ENCODE assay signal across 1 cellular context in genomic region chr20:31570021-31570463, GRCh38.
TF ChIP-seq lines count a peak whose summit lies in the region.

No MANE protein-coding gene starts in this region.

TF ChIP-seq in HepG2, 621 proteins besides CTCF, POLR2A, EP300 and RAD21 (continued from another document):
- peak; percentile 41; the same call in 1 of the 2 replicates for TF ChIP-seq NRL (CRISPR knock-in tag; IDR thresholded peaks at IDR 0.05; ENCODE audit: borderline replicate concordance)
- TF ChIP-seq FOXA1 (IDR thresholded peaks at IDR 0.05), result no peak
- peak; percentile 59; the same call in 1 of the 2 replicates for TF ChIP-seq FOXA1 (CRISPR knock-in tag; IDR thresholded peaks at IDR 0.05)
- TF ChIP-seq ZBTB25 (CRISPR knock-in tag; IDR thresholded peaks at IDR 0.05), result no peak
- TF ChIP-seq ZNF224 (CRISPR knock-in tag; IDR thresholded peaks at IDR 0.05), result peak; percentile 85; the same call in 1 of the 2 replicates
- no peak for TF ChIP-seq ZNF383 (CRISPR knock-in tag; IDR thresholded peaks at IDR 0.05; ENCODE audit: borderline replicate concordance)
- TF ChIP-seq SUZ12 (IDR thresholded peaks at IDR 0.05; ENCODE audit: low read depth, low read length), result no peak
- TF ChIP-seq NCOA2 (CRISPR knock-in tag; IDR thresholded peaks at IDR 0.05), result no peak
- no peak for TF ChIP-seq TRIM22 (IDR thresholded peaks at IDR 0.05)
- TF ChIP-seq CHD2 (IDR thresholded peaks at IDR 0.05; ENCODE audit: low read depth, low read length), result no peak
- TF ChIP-seq GABPB1 (CRISPR knock-in tag; IDR thresholded peaks at IDR 0.05), result 0 out of 2 replicates have a peak, but pooled peaks have one; percentile 1
- no peak for TF ChIP-seq HCFC1 (IDR thresholded peaks at IDR 0.05; ENCODE audit: low read depth, low read length)
- TF ChIP-seq ZNF20 (CRISPR knock-in tag; IDR thresholded peaks at IDR 0.05), result no peak
- TF ChIP-seq HMGXB3 (CRISPR knock-in tag; IDR thresholded peaks at IDR 0.05; ENCODE audit: borderline replicate concordance), result 0 out of 2 replicates have a peak, but pooled peaks have one; percentile 1
- TF ChIP-seq ZNF607 (CRISPR knock-in tag; IDR thresholded peaks at IDR 0.05; ENCODE audit: borderline replicate concordance), result peak; percentile 48; the same call in 1 of the 2 replicates
- TF ChIP-seq, protein P1, sequence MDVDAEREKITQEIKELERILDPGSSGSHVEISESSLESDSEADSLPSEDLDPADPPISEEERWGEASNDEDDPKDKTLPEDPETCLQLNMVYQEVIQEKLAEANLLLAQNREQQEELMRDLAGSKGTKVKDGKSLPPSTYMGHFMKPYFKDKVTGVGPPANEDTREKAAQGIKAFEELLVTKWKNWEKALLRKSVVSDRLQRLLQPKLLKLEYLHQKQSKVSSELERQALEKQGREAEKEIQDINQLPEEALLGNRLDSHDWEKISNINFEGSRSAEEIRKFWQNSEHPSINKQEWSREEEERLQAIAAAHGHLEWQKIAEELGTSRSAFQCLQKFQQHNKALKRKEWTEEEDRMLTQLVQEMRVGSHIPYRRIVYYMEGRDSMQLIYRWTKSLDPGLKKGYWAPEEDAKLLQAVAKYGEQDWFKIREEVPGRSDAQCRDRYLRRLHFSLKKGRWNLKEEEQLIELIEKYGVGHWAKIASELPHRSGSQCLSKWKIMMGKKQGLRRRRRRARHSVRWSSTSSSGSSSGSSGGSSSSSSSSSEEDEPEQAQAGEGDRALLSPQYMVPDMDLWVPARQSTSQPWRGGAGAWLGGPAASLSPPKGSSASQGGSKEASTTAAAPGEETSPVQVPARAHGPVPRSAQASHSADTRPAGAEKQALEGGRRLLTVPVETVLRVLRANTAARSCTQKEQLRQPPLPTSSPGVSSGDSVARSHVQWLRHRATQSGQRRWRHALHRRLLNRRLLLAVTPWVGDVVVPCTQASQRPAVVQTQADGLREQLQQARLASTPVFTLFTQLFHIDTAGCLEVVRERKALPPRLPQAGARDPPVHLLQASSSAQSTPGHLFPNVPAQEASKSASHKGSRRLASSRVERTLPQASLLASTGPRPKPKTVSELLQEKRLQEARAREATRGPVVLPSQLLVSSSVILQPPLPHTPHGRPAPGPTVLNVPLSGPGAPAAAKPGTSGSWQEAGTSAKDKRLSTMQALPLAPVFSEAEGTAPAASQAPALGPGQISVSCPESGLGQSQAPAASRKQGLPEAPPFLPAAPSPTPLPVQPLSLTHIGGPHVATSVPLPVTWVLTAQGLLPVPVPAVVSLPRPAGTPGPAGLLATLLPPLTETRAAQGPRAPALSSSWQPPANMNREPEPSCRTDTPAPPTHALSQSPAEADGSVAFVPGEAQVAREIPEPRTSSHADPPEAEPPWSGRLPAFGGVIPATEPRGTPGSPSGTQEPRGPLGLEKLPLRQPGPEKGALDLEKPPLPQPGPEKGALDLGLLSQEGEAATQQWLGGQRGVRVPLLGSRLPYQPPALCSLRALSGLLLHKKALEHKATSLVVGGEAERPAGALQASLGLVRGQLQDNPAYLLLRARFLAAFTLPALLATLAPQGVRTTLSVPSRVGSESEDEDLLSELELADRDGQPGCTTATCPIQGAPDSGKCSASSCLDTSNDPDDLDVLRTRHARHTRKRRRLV (CRISPR knock-in tag; IDR thresholded peaks at IDR 0.05), result no peak
- TF ChIP-seq RCOR2 (CRISPR knock-in tag; IDR thresholded peaks at IDR 0.05), result no peak
- TF ChIP-seq ZNF232 (CRISPR knock-in tag; IDR thresholded peaks at IDR 0.05; ENCODE audit: borderline replicate concordance), result no peak
